ENCODE assay signal across 12 cellular contexts in genomic region chr2:173353556-173353955, GRCh38. TPM values are rescaled to one million over a fixed set of nuclear protein-coding genes. Genes with fewer than 3 reads are reported as not detected.
DNase-seq lines count a peak whose midpoint lies in the region; ATAC-seq, FAIRE-seq and TF ChIP-seq lines count a peak whose summit lies in the region.
"Had no signal": no experiment of that assay in that cellular context is flagged by ENCODE, and none has a peak within 500 bp of the region (broad histone marks: within the 10 kb centered on the region; RNA-seq: fewer than 3 reads in every experiment).

No MANE protein-coding gene starts in this region.

- H4K20me1 ChIP-seq in keratinocyte (ENCODE audit: control insufficient read depth, extremely low read depth, insufficient read depth, low read length): peaks cover 3% of the 10 kb centered on the region

- H3K9me3 Mint-ChIP-seq in Calu3 (ENCODE audit: low read depth, unreplicated experiment): no peaks in the 10 kb centered on the region
- H3K9me3 Mint-ChIP-seq in T-helper 2 cell treated with Interferon-gamma antibody and Interleukin-4, amounts not matched to agents 5 μg/mL and 100 μg/mL, for 36 hours: no peaks in the 10 kb centered on the region

- H3K27me3 ChIP-seq in keratinocyte (ENCODE audit: control insufficient read depth, extremely low read depth, insufficient read depth, low read length): no peaks in the 10 kb centered on the region

- FAIRE-seq in keratinocyte (lab: Jason Lieb, UNC) (no peak), kidney (lab: Jason Lieb, UNC) (no peak)

- H3K4me1 Mint-ChIP-seq in Calu3 (ENCODE audit: low read depth, unreplicated experiment): peaks cover 40% of the 10 kb centered on the region
- peaks cover 47% of the 10 kb centered on the region for H3K4me1 Mint-ChIP-seq in T-helper 2 cell treated with Interferon-gamma antibody and Interleukin-4, amounts not matched to agents 5 μg/mL and 100 μg/mL, for 36 hours (ENCODE audit: low read depth)

- DNase-seq in Calu3: no peak
- peak; percentile 44 for DNase-seq in HT-29 (ENCODE audit: low spot score)
- DNase-seq in T-helper 2 cell treated with Interferon-gamma antibody and Interleukin-4, amounts not matched to agents 5 μg/mL and 100 μg/mL, for 36 hours (ENCODE audit: low spot score): no peak
- no peak for DNase-seq in keratinocyte (ENCODE audit: low read depth, low spot score)
- no peak for DNase-seq in kidney
- no peak for DNase-seq in NCI-H2196 (lab: John Stamatoyannopoulos, UW; ENCODE audit: unreplicated experiment)
- no peak for DNase-seq in cardiac septum (ENCODE audit: low spot score)
- DNase-seq: esophagus squamous epithelium, GDM1, NCI-H187 had no signal

- H3K27me3 Mint-ChIP-seq in Calu3 (ENCODE audit: unreplicated experiment): peaks cover 18% of the 10 kb centered on the region
- H3K27me3 Mint-ChIP-seq in T-helper 2 cell treated with Interferon-gamma antibody and Interleukin-4, amounts not matched to agents 5 μg/mL and 100 μg/mL, for 36 hours (ENCODE audit: low read depth): peaks cover 12% of the 10 kb centered on the region

- intact Hi-C loops in Calu3 (cut with micrococcal nuclease; ENCODE audit: unreplicated experiment) (loop anchor here (10.0 kb wide), 1 partner anchor 69 kb away; no protein-coding TSS in a partner anchor), kidney (cut with DNase I) (no loop called here), cardiac septum (cut with DNase I) (loop anchor here (10.0 kb wide), 1 partner anchor 129 kb away; no protein-coding TSS in a partner anchor)

- peak overlapping the region; percentile 93 for H3K4me3 Mint-ChIP-seq in Calu3 (ENCODE audit: low read depth, unreplicated experiment)
- peak overlapping the region; percentile 95 for H3K4me3 Mint-ChIP-seq in T-helper 2 cell treated with Interferon-gamma antibody and Interleukin-4, amounts not matched to agents 5 μg/mL and 100 μg/mL, for 36 hours

- H3K27ac ChIP-seq in keratinocyte (ENCODE audit: control insufficient read depth, insufficient read depth, low read length) (no peak overlapping the region), kidney (ENCODE audit: low read depth in 2 of 2, low read length in 2 of 2) (no peak overlapping the region)

- CTCF ChIA-PET in Calu3 (lab: Charles Lee): interaction anchor here (1.7 kb wide), 1 partner anchor 67 kb away, joined by 6 read pairs; no protein-coding TSS in a partner anchor

- no peaks in the 10 kb centered on the region for H3K9me1 ChIP-seq in keratinocyte (ENCODE audit: control insufficient read depth, extremely low read depth, insufficient read depth, low read length)

- TF ChIP-seq CTCF in Calu3 (IDR thresholded peaks at IDR 0.05; ENCODE audit: unreplicated experiment) (no peak), keratinocyte (optimal IDR thresholded peaks at IDR 0.05 in 1 of 3, IDR thresholded peaks at IDR 0.05 in 1 of 3, conservative IDR thresholded peaks at IDR 0.05 in 1 of 3; ENCODE audit: extremely low read depth in 1 of 3, insufficient read depth in 2 of 3, low read length in 3 of 3) (no peak), kidney (IDR thresholded peaks at IDR 0.05; ENCODE audit: borderline replicate concordance, extremely low read depth, insufficient read depth) (no peak)

- H2AFZ ChIP-seq in keratinocyte (ENCODE audit: control insufficient read depth, low read length): no peak overlapping the region

- H3K9me3 ChIP-seq in keratinocyte (ENCODE audit: control insufficient read depth, low read depth, low read length) (no peaks in the 10 kb centered on the region), kidney (ENCODE audit: control insufficient read depth in 1 of 2, low read length in 2 of 2) (no peaks in the 10 kb centered on the region)
- H3K9me3 ChIP-seq: esophagus squamous epithelium had no signal

- peak overlapping the region; percentile 95 for H3K4me2 ChIP-seq in keratinocyte (ENCODE audit: control insufficient read depth, extremely low read depth, insufficient read depth, low read depth, low read length)

- no peak overlapping the region for H3K4me3 ChIP-seq in keratinocyte (ENCODE audit: control insufficient read depth in 2 of 3, extremely low read depth in 1 of 3, insufficient read depth in 2 of 3, low read depth in 1 of 3, low read length in 3 of 3)
- H3K4me3 ChIP-seq in kidney (ENCODE audit: low read length in 2 of 2): no peak overlapping the region
- H3K4me3 ChIP-seq: lung had no signal

- H3K27ac Mint-ChIP-seq in Calu3 (ENCODE audit: unreplicated experiment): no peak overlapping the region
- H3K27ac Mint-ChIP-seq in T-helper 2 cell treated with Interferon-gamma antibody and Interleukin-4, amounts not matched to agents 5 μg/mL and 100 μg/mL, for 36 hours: peak overlapping the region; percentile 98

- BruUV-seq in Calu3 (replicated peaks; lab: Mats Ljungman, UMichigan): no TSS peak

- peaks cover 34% of the 10 kb centered on the region for H3K79me2 ChIP-seq in keratinocyte (ENCODE audit: control insufficient read depth, insufficient read depth, low read length)

- H3K36me3 ChIP-seq in keratinocyte (ENCODE audit: control insufficient read depth in 2 of 2, extremely low read depth in 1 of 2, insufficient read depth in 2 of 2, low read length in 2 of 2): no peaks in the 10 kb centered on the region
- H3K36me3 ChIP-seq in kidney (ENCODE audit: control insufficient read depth in 1 of 2, insufficient read depth in 2 of 2, low read length in 2 of 2): no peaks in the 10 kb centered on the region
- H3K36me3 ChIP-seq: esophagus squamous epithelium had no signal

- dilution Hi-C loops in keratinocyte (cut with MboI; ENCODE audit: extremely low pct_ligation_motif_present, low sequenced_read_pairs): no loop called here

- H3K9ac ChIP-seq in keratinocyte (ENCODE audit: control insufficient read depth, extremely low read depth, insufficient read depth, low read length) (no peak overlapping the region), kidney (ENCODE audit: low read length in 2 of 2) (no peak overlapping the region)

- peaks cover 25% of the 10 kb centered on the region for H3K36me3 Mint-ChIP-seq in Calu3 (ENCODE audit: insufficient read depth, unreplicated experiment)
- peaks cover 17% of the 10 kb centered on the region for H3K36me3 Mint-ChIP-seq in T-helper 2 cell treated with Interferon-gamma antibody and Interleukin-4, amounts not matched to agents 5 μg/mL and 100 μg/mL, for 36 hours (ENCODE audit: low read depth)

- no peak for ATAC-seq in HG02970 (IDR thresholded peaks at IDR 0.05; ENCODE audit: low FRiP score, unreplicated experiment)

- H3K4me1 ChIP-seq in keratinocyte (ENCODE audit: control insufficient read depth, extremely low read depth, insufficient read depth, low read length): peaks cover 19% of the 10 kb centered on the region
- peaks cover 0 to 4% of the 10 kb centered on the region in 2 donors for H3K4me1 ChIP-seq in kidney (ENCODE audit: control insufficient read depth in 1 of 2, insufficient read depth in 1 of 2, low read depth in 1 of 2, low read length in 2 of 2)

RNA-seq across cellular contexts. Expression of gene CDCA7, which starts 1.1 kb away (rescaled TPM):
- 39.0 and 48.2 TPM in 2 replicates for total RNA-seq in Calu3 (2022)
- 48.2 and 55.4 TPM in 2 replicates for total RNA-seq in HT-29 (2014; rRNA removed; shearing (Covaris generic))
- polyA plus RNA-seq in keratinocyte: 7.6 to 30.9 TPM (median 30.1 TPM) in 3 replicates
- 1.8 TPM for polyA plus RNA-seq in keratinocyte (2011; ENCODE audit: low read depth)
- polyA plus RNA-seq in keratinocyte (2011; cell fraction: cytosol; rRNA removed): 10.1 and 13.2 TPM in 2 replicates
- 19.1 and 20.7 TPM in 2 replicates for polyA plus RNA-seq in keratinocyte (2011; cell fraction: nucleus; rRNA removed)
- polyA plus RNA-seq in keratinocyte (2012; ENCODE audit: low replicate concordance): 1.8 and 15.0 TPM in 2 replicates
- 4.8 to 15.0 TPM (median 10.9 TPM) in 3 replicates for polyA minus RNA-seq in keratinocyte
- polyA minus RNA-seq in keratinocyte (2011; cell fraction: cytosol; rRNA and poly(A)+ RNA removed): 4.8 TPM
- 2.3 and 3.2 TPM in 2 replicates for polyA minus RNA-seq in keratinocyte (2011; cell fraction: nucleus; rRNA and poly(A)+ RNA removed)
- 2.0 TPM for total RNA-seq in kidney
- polyA plus RNA-seq in kidney (ENCODE audit: insufficient read depth, low read depth, low replicate concordance): 0.34 TPM
- 1.00 TPM for total RNA-seq in cardiac septum

Comparison
In these comparisons a context has a peak if more than half of its experiments do, and no peak if none do; other contexts are left out.
1. RNA of gene CDCA7, which starts 1.1 kb away (total RNA-seq): 48.2 to 55.4 TPM in HT-29 and 39.0 to 48.2 TPM in Calu3; 2.0 TPM in kidney (single experiment) and 1.00 TPM in cardiac septum (single experiment); every median in the first group is over 10 times any median in the second.